ENCODE assay signal across 9 cellular contexts in genomic region chr17:4881761-4882555, GRCh38. TPM values are rescaled to one million over a fixed set of nuclear protein-coding genes. Genes with fewer than 3 reads are reported as not detected.
DNase-seq lines count a peak whose midpoint lies in the region; ATAC-seq, FAIRE-seq and TF ChIP-seq lines count a peak whose summit lies in the region.
"Had no signal": no experiment of that assay in that cellular context is flagged by ENCODE, and none has a peak within 500 bp of the region (broad histone marks: within the 10 kb centered on the region; RNA-seq: fewer than 3 reads in every experiment).

No MANE protein-coding gene starts in this region.

- dilution Hi-C loops in keratinocyte (cut with MboI; ENCODE audit: extremely low pct_ligation_motif_present, low sequenced_read_pairs) = no loop called here

- H3K36me3 ChIP-seq in KMS-11 (ENCODE audit: insufficient read depth) (no peaks in the 10 kb centered on the region), brain microvascular endothelial cell (replicated peaks) (peaks cover 34% of the 10 kb centered on the region), keratinocyte (ENCODE audit: control insufficient read depth in 2 of 2, extremely low read depth in 1 of 2, insufficient read depth in 2 of 2, low read length in 2 of 2) (peaks cover 57 to 61% of the 10 kb centered on the region in 2 experiments)

- no peak overlapping the region for H2AFZ ChIP-seq in KMS-11 (ENCODE audit: low read depth)
- H2AFZ ChIP-seq in keratinocyte (ENCODE audit: control insufficient read depth, low read length) = no peak overlapping the region

- in situ Hi-C loops in brain microvascular endothelial cell (cut with HindIII; ENCODE audit: low pct_ligation_motif_present, low sequenced_read_pairs) = no loop called here

- no peak overlapping the region for H3K27ac ChIP-seq in KMS-11
- no peak overlapping the region for H3K27ac ChIP-seq in brain microvascular endothelial cell
- peak overlapping the region; percentile 36 for H3K27ac ChIP-seq in keratinocyte (ENCODE audit: control insufficient read depth, insufficient read depth, low read length)
- H3K27ac ChIP-seq: SJSA1 had no signal

- H3K27me3 ChIP-seq in KMS-11 (ENCODE audit: insufficient read depth, low read depth) (no peaks in the 10 kb centered on the region), brain microvascular endothelial cell (replicated peaks) (no peaks in the 10 kb centered on the region), keratinocyte (ENCODE audit: control insufficient read depth, extremely low read depth, insufficient read depth, low read length) (no peaks in the 10 kb centered on the region)
- H3K27me3 ChIP-seq: SJSA1 had no signal

- FAIRE-seq in keratinocyte (lab: Jason Lieb, UNC) = peak; percentile 92

- no peaks in the 10 kb centered on the region for H3K9me1 ChIP-seq in keratinocyte (ENCODE audit: control insufficient read depth, extremely low read depth, insufficient read depth, low read length)

- ATAC-seq in GM21381 (IDR thresholded peaks at IDR 0.05; ENCODE audit: unreplicated experiment) (no peak), HG03354 (IDR thresholded peaks at IDR 0.05; ENCODE audit: poor library complexity, severe bottlenecking, unreplicated experiment) (no peak)

- no peak overlapping the region for H3K9ac ChIP-seq in KMS-11
- H3K9ac ChIP-seq in keratinocyte (ENCODE audit: control insufficient read depth, extremely low read depth, insufficient read depth, low read length) = no peak overlapping the region

- H3K4me2 ChIP-seq in KMS-11 (no peak overlapping the region), keratinocyte (ENCODE audit: control insufficient read depth, extremely low read depth, insufficient read depth, low read depth, low read length) (peak overlapping the region; percentile 41)

- H3K4me1 ChIP-seq in KMS-11 (ENCODE audit: low read depth, poor library complexity, severe bottlenecking) (no peaks in the 10 kb centered on the region), keratinocyte (ENCODE audit: control insufficient read depth, extremely low read depth, insufficient read depth, low read length) (peaks cover 13% of the 10 kb centered on the region)
- H3K4me1 ChIP-seq: SJSA1 had no signal

- H4K20me1 ChIP-seq in KMS-11 (ENCODE audit: insufficient read depth) (no peaks in the 10 kb centered on the region), keratinocyte (ENCODE audit: control insufficient read depth, extremely low read depth, insufficient read depth, low read length) (no peaks in the 10 kb centered on the region)

- no peaks in the 10 kb centered on the region for H3K9me3 ChIP-seq in keratinocyte (ENCODE audit: control insufficient read depth, low read depth, low read length)
- H3K9me3 ChIP-seq: SJSA1 had no signal

- DNase-seq in DMS53 (lab: John Stamatoyannopoulos, UW) (peak; percentile 81), UCSD-AML1 (lab: John Stamatoyannopoulos, UW; ENCODE audit: unreplicated experiment) (peak; percentile 55), brain microvascular endothelial cell (peak; percentile 14), keratinocyte (ENCODE audit: low read depth, low spot score) (no peak)
- DNase-seq in stimulated activated CD4-positive, alpha-beta T cell treated with anti-CD3 and anti-CD28 coated beads, Interleukin-2, amount 100 ng/mL, for 48 hours = peak; percentile 53 to 64

- TF ChIP-seq CTCF in KMS-11 (conservative IDR thresholded peaks at IDR 0.05; ENCODE audit: low read depth, low read length) = peak; percentile 44
- TF ChIP-seq CTCF in brain microvascular endothelial cell (IDR thresholded peaks at IDR 0.05; ENCODE audit: low read depth, low read length, missing control alignments) = peak; percentile 91
- peak; percentile 90 to 97 (median 93) for TF ChIP-seq CTCF in keratinocyte (optimal IDR thresholded peaks at IDR 0.05 in 1 of 3, IDR thresholded peaks at IDR 0.05 in 1 of 3, conservative IDR thresholded peaks at IDR 0.05 in 1 of 3; ENCODE audit: extremely low read depth in 1 of 3, insufficient read depth in 2 of 3, low read length in 3 of 3)

- H3K4me3 ChIP-seq in KMS-11 (IDR thresholded peaks at IDR 0.05; ENCODE audit: insufficient read depth, low read depth, low read length) = no peak overlapping the region
- no peak overlapping the region for H3K4me3 ChIP-seq in brain microvascular endothelial cell (ENCODE audit: low read depth, low read length)
- H3K4me3 ChIP-seq in keratinocyte (ENCODE audit: control insufficient read depth in 2 of 3, extremely low read depth in 1 of 3, insufficient read depth in 2 of 3, low read depth in 1 of 3, low read length in 3 of 3) = no peak overlapping the region
- H3K4me3 ChIP-seq: SJSA1 had no signal

- no peaks in the 10 kb centered on the region for H3K79me2 ChIP-seq in KMS-11 (ENCODE audit: insufficient read depth, low read depth)
- peaks cover 39% of the 10 kb centered on the region for H3K79me2 ChIP-seq in keratinocyte (ENCODE audit: control insufficient read depth, insufficient read depth, low read length)

RNA-seq across cellular contexts. Expression of gene C17orf107, which starts 17.4 kb away (rescaled TPM):
- polyA plus RNA-seq in keratinocyte = 0.31 to 0.68 TPM (median 0.33 TPM) in 3 replicates
- 0.51 TPM for polyA plus RNA-seq in keratinocyte (2011; ENCODE audit: low read depth)
- polyA plus RNA-seq in keratinocyte (2011; cell fraction: cytosol; rRNA removed) = 0.09 and 0.17 TPM in 2 replicates
- 2.0 and 3.3 TPM in 2 replicates for polyA plus RNA-seq in keratinocyte (2011; cell fraction: nucleus; rRNA removed)
- polyA plus RNA-seq in keratinocyte (2012; ENCODE audit: low replicate concordance) = 0.30 and 1.4 TPM in 2 replicates
- polyA minus RNA-seq in keratinocyte = 0.26 to 0.89 TPM (median 0.83 TPM) in 3 replicates
- polyA minus RNA-seq in keratinocyte (2011; cell fraction: cytosol; rRNA and poly(A)+ RNA removed) = not detected
- polyA minus RNA-seq in keratinocyte (2011; cell fraction: nucleus; rRNA and poly(A)+ RNA removed) = 2.8 and 3.9 TPM in 2 replicates

RNA-seq across cellular contexts. Expression of gene CHRNE, which starts 20.9 kb away (rescaled TPM):
- polyA plus RNA-seq in keratinocyte = 0.02 to 0.04 TPM in 2 of 3 replicates, not detected in the other
- not detected for polyA plus RNA-seq in keratinocyte (2011; ENCODE audit: low read depth)
- not detected in 2 replicates for polyA plus RNA-seq in keratinocyte (2011; cell fraction: cytosol; rRNA removed)
- polyA plus RNA-seq in keratinocyte (2011; cell fraction: nucleus; rRNA removed) = 0.07 and 0.24 TPM in 2 replicates
- polyA plus RNA-seq in keratinocyte (2012; ENCODE audit: low replicate concordance) = 0.17 and 0.65 TPM in 2 replicates
- polyA minus RNA-seq in keratinocyte = 0.16 TPM in 1 of 3 replicates, not detected in the others
- polyA minus RNA-seq in keratinocyte (2011; cell fraction: cytosol; rRNA and poly(A)+ RNA removed) = not detected
- not detected in 2 replicates for polyA minus RNA-seq in keratinocyte (2011; cell fraction: nucleus; rRNA and poly(A)+ RNA removed)

RNA-seq across cellular contexts. Expression of gene MINK1, which starts 48.8 kb away (rescaled TPM):
- polyA plus RNA-seq in keratinocyte = 82.8 to 101 TPM (median 93.7 TPM) in 3 replicates
- 113 TPM for polyA plus RNA-seq in keratinocyte (2011; ENCODE audit: low read depth)
- 60.9 and 66.3 TPM in 2 replicates for polyA plus RNA-seq in keratinocyte (2011; cell fraction: cytosol; rRNA removed)
- 451 and 562 TPM in 2 replicates for polyA plus RNA-seq in keratinocyte (2011; cell fraction: nucleus; rRNA removed)
- polyA plus RNA-seq in keratinocyte (2012; ENCODE audit: low replicate concordance) = 92.2 and 154 TPM in 2 replicates
- polyA minus RNA-seq in keratinocyte = 137 to 232 TPM (median 209 TPM) in 3 replicates
- polyA minus RNA-seq in keratinocyte (2011; cell fraction: cytosol; rRNA and poly(A)+ RNA removed) = 63.5 TPM
- 113 and 158 TPM in 2 replicates for polyA minus RNA-seq in keratinocyte (2011; cell fraction: nucleus; rRNA and poly(A)+ RNA removed)

RNA-seq across cellular contexts. Expression of gene GP1BA, which starts 50.1 kb away (rescaled TPM):
- not detected in 3 replicates for polyA plus RNA-seq in keratinocyte
- polyA plus RNA-seq in keratinocyte (2011; ENCODE audit: low read depth) = not detected
- polyA plus RNA-seq in keratinocyte (2011; cell fraction: cytosol; rRNA removed) = 0.03 TPM in 1 of 2 replicates, not detected in the other
- polyA plus RNA-seq in keratinocyte (2011; cell fraction: nucleus; rRNA removed) = not detected in 2 replicates
- polyA plus RNA-seq in keratinocyte (2012; ENCODE audit: low replicate concordance) = 0.74 and 1.5 TPM in 2 replicates
- polyA minus RNA-seq in keratinocyte = not detected in 3 replicates
- polyA minus RNA-seq in keratinocyte (2011; cell fraction: cytosol; rRNA and poly(A)+ RNA removed) = not detected
- polyA minus RNA-seq in keratinocyte (2011; cell fraction: nucleus; rRNA and poly(A)+ RNA removed) = not detected in 2 replicates

RNA-seq across cellular contexts. Expression of gene SLC25A11, which starts 57.9 kb away (rescaled TPM):
- 28.3 to 43.6 TPM (median 33.8 TPM) in 3 replicates for polyA plus RNA-seq in keratinocyte
- polyA plus RNA-seq in keratinocyte (2011; ENCODE audit: low read depth) = 30.2 TPM
- 24.2 and 34.0 TPM in 2 replicates for polyA plus RNA-seq in keratinocyte (2011; cell fraction: cytosol; rRNA removed)
- polyA plus RNA-seq in keratinocyte (2011; cell fraction: nucleus; rRNA removed) = 20.7 and 24.5 TPM in 2 replicates
- polyA plus RNA-seq in keratinocyte (2012; ENCODE audit: low replicate concordance) = 26.3 and 42.6 TPM in 2 replicates
- 30.9 to 80.3 TPM (median 31.3 TPM) in 3 replicates for polyA minus RNA-seq in keratinocyte
- polyA minus RNA-seq in keratinocyte (2011; cell fraction: cytosol; rRNA and poly(A)+ RNA removed) = 34.0 TPM
- polyA minus RNA-seq in keratinocyte (2011; cell fraction: nucleus; rRNA and poly(A)+ RNA removed) = 12.2 and 12.6 TPM in 2 replicates
